ENCODE assay signal across 8 cellular contexts in genomic region chr1:100036718-100037664, GRCh38.
A peak's percentile ranks its signal among the peaks of the same experiment; 100 is the strongest.
DNase-seq lines count a peak whose midpoint lies in the region; ATAC-seq and TF ChIP-seq lines count a peak whose summit lies in the region.

No MANE protein-coding gene starts in this region.

- H3K4me1 Mint-ChIP-seq in activated CD8-positive, alpha-beta memory T cell treated with anti-CD3 and anti-CD28 coated beads, Interleukin-2, amount 10 ng/mL, durations not matched to agents 7 days and 5 days: peaks cover 36% of the 10 kb centered on the region
- peaks cover 21% of the 10 kb centered on the region for H3K4me1 Mint-ChIP-seq in activated T-helper 17 cell treated with anti-CD3 and anti-CD28 coated beads, Interleukin-2, amount 50 U/mL, for 72 hours

- peaks cover 31% of the 10 kb centered on the region for H3K36me3 Mint-ChIP-seq in activated CD8-positive, alpha-beta memory T cell treated with anti-CD3 and anti-CD28 coated beads, Interleukin-2, amount 10 ng/mL, durations not matched to agents 7 days and 5 days
- H3K36me3 Mint-ChIP-seq in activated T-helper 17 cell treated with anti-CD3 and anti-CD28 coated beads, Interleukin-2, amount 50 U/mL, for 72 hours (ENCODE audit: low read depth): peaks cover 73% of the 10 kb centered on the region

- no peaks in the 10 kb centered on the region for H3K9me3 Mint-ChIP-seq in activated CD8-positive, alpha-beta memory T cell treated with anti-CD3 and anti-CD28 coated beads, Interleukin-2, amount 10 ng/mL, durations not matched to agents 7 days and 5 days (ENCODE audit: low read depth)
- no peaks in the 10 kb centered on the region for H3K9me3 Mint-ChIP-seq in activated T-helper 17 cell treated with anti-CD3 and anti-CD28 coated beads, Interleukin-2, amount 50 U/mL, for 72 hours

- H3K4me3 ChIP-seq in LNCaP clone FGC (ENCODE audit: low read depth, low read length): peak overlapping the region; percentile 85
- H3K4me3 ChIP-seq in hepatocyte: peak overlapping the region; percentile 84
- H3K4me3 ChIP-seq in gastrocnemius medialis: peak overlapping the region; percentile 86 to 90 (median 88)

- H3K4me2 ChIP-seq in hepatocyte: peak overlapping the region; percentile 82

- WGBS in hepatocyte (ENCODE audit: low lambda C conversion rate, missing lambda C conversion rate): 11% methylated on average over 11 of the region's 11 CpGs

- no peak for ATAC-seq in activated CD8-positive, alpha-beta memory T cell treated with anti-CD3 and anti-CD28 coated beads, Interleukin-2, amount 10 ng/mL, durations not matched to agents 7 days and 5 days
- ATAC-seq in activated T-helper 17 cell treated with anti-CD3 and anti-CD28 coated beads, Interleukin-2, amount 50 U/mL, for 72 hours (replicated peaks): no peak
- ATAC-seq in gastrocnemius medialis: peak; percentile 8 to 10

- H3K27ac Mint-ChIP-seq in activated CD8-positive, alpha-beta memory T cell treated with anti-CD3 and anti-CD28 coated beads, Interleukin-2, amount 10 ng/mL, durations not matched to agents 7 days and 5 days: peak overlapping the region; percentile 96
- H3K27ac Mint-ChIP-seq in activated T-helper 17 cell treated with anti-CD3 and anti-CD28 coated beads, Interleukin-2, amount 50 U/mL, for 72 hours: peak overlapping the region; percentile 96

- no peaks in the 10 kb centered on the region for H3K9me2 ChIP-seq in hepatocyte (replicated peaks; ENCODE audit: insufficient read depth)

- H3K4me3 Mint-ChIP-seq in activated CD8-positive, alpha-beta memory T cell treated with anti-CD3 and anti-CD28 coated beads, Interleukin-2, amount 10 ng/mL, durations not matched to agents 7 days and 5 days: peak overlapping the region; percentile 90
- peak overlapping the region; percentile 85 for H3K4me3 Mint-ChIP-seq in activated T-helper 17 cell treated with anti-CD3 and anti-CD28 coated beads, Interleukin-2, amount 50 U/mL, for 72 hours

- intact Hi-C loops in gastrocnemius medialis (cut with DNase I; ENCODE audit: low total_unique reads): loop anchor here (5.0 kb wide), 4 partner anchors 210 to 860 kb away; partner anchors contain the start of genes CDC14A, DBT, PALMD and SLC30A7

- H3K9me3 ChIP-seq in hepatocyte (ENCODE audit: low read depth) (no peaks in the 10 kb centered on the region), gastrocnemius medialis (no peaks in the 10 kb centered on the region)

- CTCF ChIA-PET in activated CD8-positive, alpha-beta memory T cell treated with anti-CD3 and anti-CD28 coated beads, Interleukin-2, amount 10 ng/mL, durations not matched to agents 7 days and 5 days (lab: Charles Lee): interaction anchor here (2.9 kb wide), 1 partner anchor 422 kb away, joined by 9 read pairs; no protein-coding TSS in a partner anchor

- no peaks in the 10 kb centered on the region for H3K4me1 ChIP-seq in hepatocyte (ENCODE audit: insufficient read depth)
- H3K4me1 ChIP-seq in gastrocnemius medialis: peaks cover 24 to 30% of the 10 kb centered on the region in 2 donors

- H3K36me3 ChIP-seq in hepatocyte (replicated peaks; ENCODE audit: insufficient read depth, low read depth) (no peaks in the 10 kb centered on the region), gastrocnemius medialis (no peaks in the 10 kb centered on the region)

- DNase-seq in activated CD8-positive, alpha-beta memory T cell treated with anti-CD3 and anti-CD28 coated beads, Interleukin-2, amount 10 ng/mL, durations not matched to agents 7 days and 5 days: peak; percentile 46
- DNase-seq in activated CD8-positive, alpha-beta memory T cell treated with anti-CD3 and anti-CD28 coated beads, Interleukin-2, amount 50 U/mL, for 48 hours: no peak
- DNase-seq in LNCaP clone FGC (ENCODE audit: low read depth) (no peak), hepatocyte (ENCODE audit: low spot score) (peak; percentile 56), gastrocnemius medialis (no peak), iPS-NIHi11 (ENCODE audit: low spot score) (no peak), HuH-7.5 (ENCODE audit: low spot score) (no peak)

- H2AFZ ChIP-seq in hepatocyte: peak overlapping the region; percentile 79

- H3K27me3 Mint-ChIP-seq in activated CD8-positive, alpha-beta memory T cell treated with anti-CD3 and anti-CD28 coated beads, Interleukin-2, amount 10 ng/mL, durations not matched to agents 7 days and 5 days: no peaks in the 10 kb centered on the region
- H3K27me3 Mint-ChIP-seq in activated T-helper 17 cell treated with anti-CD3 and anti-CD28 coated beads, Interleukin-2, amount 50 U/mL, for 72 hours: no peaks in the 10 kb centered on the region

- TF ChIP-seq POLR2A in gastrocnemius medialis (IDR thresholded peaks at IDR 0.05): no peak

- peaks cover 18% of the 10 kb centered on the region for H4K20me1 ChIP-seq in hepatocyte (ENCODE audit: insufficient read depth, poor library complexity, severe bottlenecking)

- peak overlapping the region; percentile 99 for H3K27ac ChIP-seq in hepatocyte
- peak overlapping the region; percentile 93 to 96 (median 96) for H3K27ac ChIP-seq in gastrocnemius medialis

- in situ Hi-C loops in gastrocnemius medialis (cut with MboI; ENCODE audit: low sequenced_read_pairs in 4 of 4): loop anchor here in 2 of 4 donors (25.0 kb wide), 1 partner anchor 225 kb away; no protein-coding TSS in a partner anchor

- peaks cover 57% of the 10 kb centered on the region for H3K79me2 ChIP-seq in hepatocyte

- H3K27me3 ChIP-seq in hepatocyte (no peaks in the 10 kb centered on the region), gastrocnemius medialis (no peaks in the 10 kb centered on the region)

- TF ChIP-seq CTCF in LNCaP clone FGC (IDR thresholded peaks at IDR 0.05; ENCODE audit: control insufficient read depth, extremely low read depth, insufficient read depth) (no peak), hepatocyte (IDR thresholded peaks at IDR 0.05; ENCODE audit: poor library complexity) (no peak), gastrocnemius medialis (IDR thresholded peaks at IDR 0.05 in 4 of 5, conservative IDR thresholded peaks at IDR 0.05 in 1 of 5) (no peak)

Comparison
In these comparisons a context has a peak if more than half of its experiments do, and no peak if none do; other contexts are left out.
1. DNase-seq: peak in activated CD8-positive, alpha-beta memory T cell treated with anti-CD3 and anti-CD28 coated beads, Interleukin-2, amount 10 ng/mL, durations not matched to agents 7 days and 5 days (single experiment) and hepatocyte (single experiment); none in activated CD8-positive, alpha-beta memory T cell treated with anti-CD3 and anti-CD28 coated beads, Interleukin-2, amount 50 U/mL, for 48 hours (single experiment), LNCaP clone FGC (single experiment), gastrocnemius medialis (0 of 2), iPS-NIHi11 (single experiment) and HuH-7.5 (single experiment).
2. ATAC-seq: peak in gastrocnemius medialis (2 of 2); none in activated CD8-positive, alpha-beta memory T cell treated with anti-CD3 and anti-CD28 coated beads, Interleukin-2, amount 10 ng/mL, durations not matched to agents 7 days and 5 days (single experiment) and activated T-helper 17 cell treated with anti-CD3 and anti-CD28 coated beads, Interleukin-2, amount 50 U/mL, for 72 hours (single experiment).
3. Peak in every context shown above with its lines, with median percentiles within 50 percentile points of each other: H3K4me3 ChIP-seq.